8 cellular contexts compared by ENCODE assay signal in the genomic region with DNA sequence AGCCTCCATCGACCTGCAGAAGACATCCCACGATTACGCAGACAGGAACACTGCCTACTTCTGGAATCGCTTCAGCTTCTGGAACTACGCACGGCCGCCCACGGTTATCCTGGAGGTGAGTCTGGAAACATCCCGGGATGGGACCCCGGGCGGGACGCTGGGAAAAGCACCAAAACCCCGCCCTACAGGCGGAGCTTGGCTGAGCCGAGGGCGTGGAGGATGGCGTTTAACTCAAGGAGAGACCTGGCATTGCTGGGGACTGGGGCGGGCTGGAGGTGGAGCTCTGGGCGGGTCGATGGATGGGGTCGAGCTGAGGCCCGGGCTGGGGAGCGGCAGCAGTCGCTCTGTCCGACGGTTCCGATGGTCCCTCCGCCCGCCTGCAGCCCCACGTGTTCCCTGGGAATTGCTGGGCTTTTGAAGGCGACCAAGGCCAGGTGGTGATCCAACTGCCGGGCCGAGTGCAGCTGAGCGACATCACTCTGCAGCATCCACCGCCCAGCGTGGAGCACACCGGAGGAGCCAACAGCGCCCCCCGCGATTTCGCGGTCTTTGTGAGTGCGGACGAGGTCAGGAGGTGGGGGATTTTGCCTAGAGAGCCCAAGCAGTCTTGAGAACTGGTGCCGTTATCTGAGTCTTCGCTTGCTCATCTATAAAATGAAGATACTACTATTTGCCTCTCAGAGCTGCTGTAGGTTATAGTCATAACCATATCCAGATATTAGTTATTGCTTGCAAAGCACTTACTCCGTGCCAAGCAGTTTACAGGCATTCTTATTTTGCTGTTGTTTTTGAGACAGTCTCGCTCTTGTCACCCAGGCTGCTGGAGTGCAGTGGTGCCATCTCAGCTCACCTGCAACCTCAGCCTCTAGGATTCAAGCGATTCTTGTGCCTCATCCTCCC. TPM values are rescaled to one million over a fixed set of nuclear protein-coding genes. Genes with fewer than 3 reads are reported as not detected.
DNase-seq lines count a peak whose midpoint lies in the region; ATAC-seq and TF ChIP-seq lines count a peak whose summit lies in the region.

No MANE protein-coding gene starts in this region.

- H3K9me3 ChIP-seq in BLaER1 (no peaks in the 10 kb centered on the region), subcutaneous abdominal adipose tissue (ENCODE audit: control insufficient read depth in 5 of 5, low read length in 5 of 5) (no peaks in the 10 kb centered on the region)

- TF ChIP-seq CTCF in foreskin keratinocyte (conservative IDR thresholded peaks at IDR 0.05) = peak; percentile 59

- H3K4me3 ChIP-seq in BLaER1 = peak overlapping the region; percentile 69
- H3K4me3 ChIP-seq in subcutaneous abdominal adipose tissue (ENCODE audit: low read depth in 1 of 5, low read length in 5 of 5) = peak overlapping the region in 4 of 5 donors; percentile 13 to 62 (median 55)

- H4K20me1 ChIP-seq in BLaER1 = peaks cover 5% of the 10 kb centered on the region; the same call in 1 of the 2 replicates

- H3K36me3 ChIP-seq in BLaER1 = peaks cover 28% of the 10 kb centered on the region
- H3K36me3 ChIP-seq in subcutaneous abdominal adipose tissue (ENCODE audit: control insufficient read depth in 5 of 5, insufficient read depth in 5 of 5, low read length in 5 of 5) = peaks cover 0 to 10% (median 5%) of the 10 kb centered on the region in 5 donors

- no peak overlapping the region for H3K27ac ChIP-seq in BLaER1
- no peak overlapping the region for H3K27ac ChIP-seq in foreskin keratinocyte
- H3K27ac ChIP-seq in subcutaneous abdominal adipose tissue (ENCODE audit: low read depth, low read length) = no peak overlapping the region

- H3K4me1 ChIP-seq in BLaER1 (peaks cover 41% of the 10 kb centered on the region), foreskin keratinocyte (peaks cover 4% of the 10 kb centered on the region), subcutaneous abdominal adipose tissue (ENCODE audit: control insufficient read depth in 5 of 5, insufficient read depth in 5 of 5, low read length in 5 of 5) (peaks cover 5 to 39% (median 36%) of the 10 kb centered on the region in 5 donors)

- ATAC-seq in GM19328 (IDR thresholded peaks at IDR 0.05; ENCODE audit: unreplicated experiment) (peak; percentile 38), foreskin keratinocyte (peak; percentile 56)

- H3K9ac ChIP-seq in BLaER1 (peak overlapping the region; percentile 65), subcutaneous abdominal adipose tissue (ENCODE audit: low read length in 5 of 5) (no peak overlapping the region)

- H3K4me2 ChIP-seq in BLaER1 = peak overlapping the region; percentile 98

- DNase-seq in HuH-7 (ENCODE audit: low spot score) (peak; percentile 99), RKO (ENCODE audit: low spot score) (peak; percentile 94), foreskin keratinocyte (peak; percentile 51 to 78), nucleus accumbens (lab: John Stamatoyannopoulos, UW) (peak in 48 of 56 donors; percentile 7 to 85 (median 56))
- peak; percentile 46 to 74 for DNase-seq in activated T-helper 1 cell treated with anti-CD3 and anti-CD28 coated beads, Interleukin-2, amount 50 U/mL, for 16 hours (ENCODE audit: low read depth in 1 of 2, low spot score in 1 of 2)

- no peaks in the 10 kb centered on the region for H3K27me3 ChIP-seq in BLaER1
- H3K27me3 ChIP-seq in foreskin keratinocyte = no peaks in the 10 kb centered on the region
- no peaks in the 10 kb centered on the region for H3K27me3 ChIP-seq in subcutaneous abdominal adipose tissue (ENCODE audit: control insufficient read depth in 5 of 5, insufficient read depth in 4 of 5, low read length in 5 of 5)

RNA-seq across cellular contexts. Expression of gene SPAG4, which starts 3.8 kb away (rescaled TPM):
- total RNA-seq in foreskin keratinocyte = 1.5 and 3.2 TPM in 2 replicates
- polyA plus RNA-seq in foreskin keratinocyte = 1.7 and 2.2 TPM in 2 replicates

RNA-seq across cellular contexts. Expression of gene CPNE1, which starts 45.3 kb away (rescaled TPM):
- total RNA-seq in foreskin keratinocyte = 129 and 163 TPM in 2 replicates
- 153 and 183 TPM in 2 replicates for polyA plus RNA-seq in foreskin keratinocyte

RNA-seq across cellular contexts. Expression of gene RBM12, which starts 45.3 kb away (rescaled TPM):
- 62.7 and 62.8 TPM in 2 replicates for total RNA-seq in foreskin keratinocyte
- polyA plus RNA-seq in foreskin keratinocyte = 15.0 and 17.3 TPM in 2 replicates
